19 cellular contexts compared by ENCODE assay signal in the genomic region with DNA sequence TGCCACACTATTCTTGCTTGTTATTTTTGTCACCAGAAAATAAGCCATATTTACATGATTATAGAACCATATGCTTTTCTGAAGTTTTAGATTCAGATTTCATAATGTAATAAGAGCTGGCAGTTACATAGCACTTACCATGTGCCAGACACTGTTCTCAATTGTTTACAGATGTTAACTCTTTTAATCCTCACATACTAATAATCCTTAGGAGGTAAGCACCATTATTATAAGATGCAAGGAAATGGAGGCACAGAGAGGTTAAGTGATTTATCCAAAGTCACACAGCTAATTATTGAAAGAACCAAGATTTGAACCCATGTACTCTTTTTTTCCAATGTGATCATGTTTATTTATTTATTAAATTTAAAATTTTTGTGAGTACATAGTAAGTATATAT. TPM values are rescaled to one million over a fixed set of nuclear protein-coding genes. Genes with fewer than 3 reads are reported as not detected.
DNase-seq lines count a peak whose midpoint lies in the region; FAIRE-seq and TF ChIP-seq lines count a peak whose summit lies in the region.
"Had no signal": no experiment of that assay in that cellular context is flagged by ENCODE, and none has a peak within 500 bp of the region (broad histone marks: within the 10 kb centered on the region; RNA-seq: fewer than 3 reads in every experiment).

No MANE protein-coding gene starts in this region.

- peak; percentile 51 for FAIRE-seq in frontal cortex (lab: Jason Lieb, UNC)
- FAIRE-seq: GM12878, H54 had no signal

- TF ChIP-seq CTCF in LNCaP clone FGC (IDR thresholded peaks at IDR 0.05; ENCODE audit: control insufficient read depth, extremely low read depth, insufficient read depth) (no peak), VCaP (conservative IDR thresholded peaks at IDR 0.05) (no peak)

- no peak overlapping the region for H3K4me3 ChIP-seq in LNCaP clone FGC (ENCODE audit: low read depth, low read length)
- H3K4me3 ChIP-seq: BLaER1 treated with 17β-estradiol and CSF1 and Interleukin-3, amounts not matched to agents 10 nM and 100 nM; GM12878; GM23338 had no signal

- H3K27ac ChIP-seq in VCaP: peak overlapping the region; percentile 31; the same call in 1 of the 2 replicates
- H3K27ac ChIP-seq: BLaER1 treated with 17β-estradiol and CSF1 and Interleukin-3, amounts not matched to agents 10 nM and 100 nM; HL-60 had no signal

- DNase-seq in LNCaP clone FGC (ENCODE audit: low read depth) (peak; percentile 64), NCI-H524 treated with DMSO at 0.1 percent for 48 hours (lab: John Stamatoyannopoulos, UW) (peak; percentile 58), frontal cortex (ENCODE audit: low spot score in 2 of 2) (no peak), NCI-H1694 treated with DMSO at 0.1 percent for 48 hours (lab: John Stamatoyannopoulos, UW) (no peak), GM03348 (ENCODE audit: low spot score) (no peak)
- DNase-seq in activated CD8-positive, alpha-beta memory T cell treated with anti-CD3 and anti-CD28 coated beads for 24 hours: no peak
- DNase-seq: 8988T; Calu3; CD8-positive, alpha-beta T cell; DMS79 treated with DMSO at 0.1 percent for 48 hours; GF-D8; HCEC 1CT; HFFc6 had no signal

RNA-seq across cellular contexts. Expression of a gene that starts 57.2 kb away (rescaled TPM):
- total RNA-seq in frontal cortex: 4.5 TPM
- total RNA-seq: CD8-positive, alpha-beta T cell had no signal

Comparison
In these comparisons a context has a peak if more than half of its experiments do, and no peak if none do; other contexts are left out.
1. DNase-seq: peak in LNCaP clone FGC (single experiment) and NCI-H524 treated with DMSO at 0.1 percent for 48 hours (single experiment); none in frontal cortex (0 of 2), NCI-H1694 treated with DMSO at 0.1 percent for 48 hours (single experiment), GM03348 (single experiment) and activated CD8-positive, alpha-beta memory T cell treated with anti-CD3 and anti-CD28 coated beads for 24 hours (single experiment).